In genomic region chr17:16352303-16352837, GRCh38 we compare ENCODE assay signal across 1 cellular context.
A peak's percentile ranks its signal among the peaks of the same experiment; 100 is the strongest.
TF ChIP-seq lines count a peak whose summit lies in the region.

No MANE protein-coding gene starts in this region.

TF ChIP-seq in K562, 482 proteins besides CTCF, POLR2A, EP300 and RAD21 (continued from another document and continues in another):
- TF ChIP-seq PRDM10 (IDR thresholded peaks at IDR 0.05; ENCODE audit: partially characterized antibody): no peak
- TF ChIP-seq PHB2 (IDR thresholded peaks at IDR 0.05; ENCODE audit: low read depth): no peak
- no peak for TF ChIP-seq ZBED1 (IDR thresholded peaks at IDR 0.05)
- TF ChIP-seq USF1 (CRISPR knock-in tag; IDR thresholded peaks at IDR 0.05): no peak
- TF ChIP-seq SNRNP70 (optimal IDR thresholded peaks at IDR 0.05; ENCODE audit: low read depth, low read length): no peak
- TF ChIP-seq SREBF2 (CRISPR knock-in tag; IDR thresholded peaks at IDR 0.05): no peak
- no peak for TF ChIP-seq THRA (IDR thresholded peaks at IDR 0.05)
- no peak for TF ChIP-seq FOXK1 (CRISPR knock-in tag; IDR thresholded peaks at IDR 0.05; ENCODE audit: borderline replicate concordance)
- TF ChIP-seq E2F3 (CRISPR knock-in tag; IDR thresholded peaks at IDR 0.05): no peak
- no peak for TF ChIP-seq ESRRA (IDR thresholded peaks at IDR 0.05; ENCODE audit: borderline replicate concordance, low read depth)
- peak in 1 of 2 experiments; percentile 12; a peak in 1 of 4 replicates for TF ChIP-seq NRF1 (conservative IDR thresholded peaks at IDR 0.05 in 1 of 2, IDR thresholded peaks at IDR 0.05 in 1 of 2)
- TF ChIP-seq MED1 (CRISPR knock-in tag; IDR thresholded peaks at IDR 0.05; ENCODE audit: borderline replicate concordance): no peak
- no peak for TF ChIP-seq ZBTB2 (IDR thresholded peaks at IDR 0.05)
- no peak for TF ChIP-seq TBP (optimal IDR thresholded peaks at IDR 0.05; ENCODE audit: low read depth, low read length)
- TF ChIP-seq HMBOX1 (IDR thresholded peaks at IDR 0.05): no peak
- TF ChIP-seq PTTG1 (tag; IDR thresholded peaks at IDR 0.05; ENCODE audit: low read depth): no peak
- TF ChIP-seq SMARCB1 (IDR thresholded peaks at IDR 0.05; ENCODE audit: insufficient read length, low read depth): no peak
- TF ChIP-seq SIN3A (IDR thresholded peaks at IDR 0.05; ENCODE audit: borderline replicate concordance in 2 of 2, control insufficient read depth in 1 of 2, low read depth in 2 of 2, low read length in 2 of 2): peak in 1 of 2 experiments; percentile 11; a peak in 1 of 4 replicates
- TF ChIP-seq TEAD2 (tag; IDR thresholded peaks at IDR 0.05): no peak
- no peak for TF ChIP-seq HDAC2 (IDR thresholded peaks at IDR 0.05)
- no peak for TF ChIP-seq TSHZ1 (CRISPR knock-in tag; IDR thresholded peaks at IDR 0.05)
- TF ChIP-seq HDAC1 (IDR thresholded peaks at IDR 0.05): peak in 1 of 2 experiments; percentile 56; a peak in 1 of 4 replicates
- TF ChIP-seq RNF2 (IDR thresholded peaks at IDR 0.05): no peak
- TF ChIP-seq ETS2 (tag; IDR thresholded peaks at IDR 0.05; ENCODE audit: borderline replicate concordance, poor library complexity, severe bottlenecking): no peak
- TF ChIP-seq CHD2 (IDR thresholded peaks at IDR 0.05; ENCODE audit: low read depth, low read length): 0 out of 2 replicates have a peak, but pooled peaks have one; percentile 31
- TF ChIP-seq CHD4 (IDR thresholded peaks at IDR 0.05; ENCODE audit: insufficient read depth, insufficient replicate concordance, low read depth, low read length, poor library complexity, severe bottlenecking): no peak
- no peak for TF ChIP-seq KAT7 (CRISPR knock-in tag; IDR thresholded peaks at IDR 0.05; ENCODE audit: borderline replicate concordance)
- TF ChIP-seq ZNF253 (CRISPR knock-in tag; conservative IDR thresholded peaks at IDR 0.05): no peak
- no peak for TF ChIP-seq MXD1 (CRISPR knock-in tag; IDR thresholded peaks at IDR 0.05; ENCODE audit: borderline replicate concordance, poor library complexity, severe bottlenecking)
- TF ChIP-seq IFI16 (CRISPR knock-in tag; IDR thresholded peaks at IDR 0.05): no peak
- peak in 1 of 2 experiments; percentile 20; a peak in 1 of 4 replicates for TF ChIP-seq MLLT1 (IDR thresholded peaks at IDR 0.05)
- no peak for TF ChIP-seq HNRNPLL (IDR thresholded peaks at IDR 0.05; ENCODE audit: low read depth, low read length, poor library complexity, severe bottlenecking)
- TF ChIP-seq CBX2 (IDR thresholded peaks at IDR 0.05; ENCODE audit: insufficient read depth, low read length, poor library complexity, severe bottlenecking): no peak
- TF ChIP-seq RBM22 (IDR thresholded peaks at IDR 0.05; ENCODE audit: low read depth, low read length, poor library complexity, severe bottlenecking): no peak
- no peak for TF ChIP-seq ZFP30 (CRISPR knock-in tag; IDR thresholded peaks at IDR 0.05; ENCODE audit: borderline replicate concordance)
- peak; percentile 41; the same call in 1 of the 2 replicates for TF ChIP-seq EP400 (IDR thresholded peaks at IDR 0.05)
- TF ChIP-seq CHCHD3 (CRISPR knock-in tag; IDR thresholded peaks at IDR 0.05): no peak
- TF ChIP-seq CHD1 (IDR thresholded peaks at IDR 0.05; ENCODE audit: low read length): no peak
- TF ChIP-seq GTF2A2 (tag; IDR thresholded peaks at IDR 0.05): no peak
- TF ChIP-seq HEY1 (CRISPR knock-in tag; IDR thresholded peaks at IDR 0.05; ENCODE audit: borderline replicate concordance): no peak
- no peak for TF ChIP-seq ZNF79 (CRISPR knock-in tag; IDR thresholded peaks at IDR 0.05; ENCODE audit: low read depth)
- TF ChIP-seq KDM2B (CRISPR knock-in tag; IDR thresholded peaks at IDR 0.05): 0 out of 2 replicates have a peak, but pooled peaks have one; percentile 55
- TF ChIP-seq ZBTB17 (CRISPR knock-in tag; IDR thresholded peaks at IDR 0.05): no peak
- TF ChIP-seq ZBTB7A (IDR thresholded peaks at IDR 0.05; ENCODE audit: borderline replicate concordance, control insufficient read depth, low read depth, low read length): 0 out of 2 replicates have a peak, but pooled peaks have one; percentile 1
- TF ChIP-seq CBFA2T3 (IDR thresholded peaks at IDR 0.05): no peak
- TF ChIP-seq FOXP1 (CRISPR knock-in tag; IDR thresholded peaks at IDR 0.05): no peak
- no peak for TF ChIP-seq ZNF316 (IDR thresholded peaks at IDR 0.05)
- TF ChIP-seq GMEB1 (CRISPR knock-in tag; IDR thresholded peaks at IDR 0.05): no peak
- peak; percentile 27 for TF ChIP-seq TAF1 (IDR thresholded peaks at IDR 0.05; ENCODE audit: control insufficient read depth, extremely low read depth, insufficient read depth, low read length, severe bottlenecking)
- no peak for TF ChIP-seq SUPT5H (IDR thresholded peaks at IDR 0.05)
- TF ChIP-seq POLR2AphosphoS5 (IDR thresholded peaks at IDR 0.05; ENCODE audit: control insufficient read depth, insufficient read depth, low read depth, low read length): 0 out of 2 replicates have a peak, but pooled peaks have one; percentile 15
- no peak for TF ChIP-seq FOS (IDR thresholded peaks at IDR 0.05; ENCODE audit: extremely low read depth, insufficient read length)
